ENCODE assay signal across 32 cellular contexts in the genomic region with DNA sequence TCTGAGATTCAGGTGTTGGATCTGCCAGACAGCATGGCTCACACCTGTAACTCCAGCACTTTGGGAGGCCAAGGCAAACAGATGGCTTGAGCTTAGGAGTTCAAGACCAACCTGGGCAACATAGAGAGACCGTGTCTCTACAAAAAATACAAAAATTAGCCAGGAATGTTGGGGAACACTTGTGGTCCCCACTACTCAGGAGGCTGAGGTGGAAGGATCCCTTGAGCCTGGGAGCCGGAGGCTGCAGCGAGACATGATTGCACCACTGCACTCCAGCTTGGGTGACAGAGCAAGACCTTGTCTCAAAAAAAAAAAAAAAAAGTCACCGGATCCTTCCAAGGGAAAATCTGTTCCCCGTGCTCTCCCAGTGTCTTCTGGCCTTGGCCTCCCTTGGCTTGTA.
"Had no signal": no experiment of that assay in that cellular context is flagged by ENCODE, and none has a peak within 500 bp of the region (broad histone marks: within the 10 kb centered on the region; RNA-seq: fewer than 3 reads in every experiment).

No MANE protein-coding gene starts in this region.

- H3K4me3 ChIP-seq: adrenal gland, ascending aorta, body of pancreas, breast epithelium, cardiac muscle cell had no signal

- H3K27ac ChIP-seq: adrenal gland, ascending aorta, body of pancreas, brain microvascular endothelial cell, breast epithelium, cardiac muscle cell had no signal

- H3K4me1 ChIP-seq: adrenal gland, ascending aorta, body of pancreas, breast epithelium had no signal

- H3K36me3 ChIP-seq: adrenal gland, ascending aorta, brain microvascular endothelial cell, breast epithelium, cardiac muscle cell had no signal

- ATAC-seq: activated naive CD4-positive, alpha-beta T cell treated with anti-CD3 and anti-CD28 coated beads, Interleukin-2, amount 50 U/mL, for 72 hours; activated naive CD8-positive, alpha-beta T cell treated with anti-CD3 and anti-CD28 coated beads, Interleukin-2, amount 50 U/mL, for 24 hours; activated T-cell treated with anti-CD3 and anti-CD28 coated beads, Interleukin-2, amount 50 U/mL, for 4 hours; activated T-cell treated with anti-CD3 and anti-CD28 coated beads, Interleukin-2, amount 50 U/mL, for 72 hours; activated T-helper 17 cell treated with anti-CD3 and anti-CD28 coated beads, Interleukin-2, amount 50 U/mL, for 72 hours; body of pancreas had no signal

- H3K27me3 ChIP-seq: adrenal gland, ascending aorta, body of pancreas, brain microvascular endothelial cell, breast epithelium, cardiac muscle cell had no signal

- H3K9me3 ChIP-seq: adrenal gland, ascending aorta, body of pancreas, breast epithelium had no signal

- DNase-seq: activated effector memory CD4-positive, alpha-beta T cell treated with anti-CD3 and anti-CD28 coated beads, Interleukin-2, amount 50 U/mL, for 16 hours; activated effector memory CD4-positive, alpha-beta T cell treated with Interleukin-2 at 50 U/mL for 16 hours; activated gamma-delta T cell; activated gamma-delta T cell treated with Interleukin-2 at 50 U/mL for 16 hours; activated naive CD4-positive, alpha-beta T cell; activated naive CD4-positive, alpha-beta T cell treated with anti-CD3 and anti-CD28 coated beads for 36 hours; activated naive CD4-positive, alpha-beta T cell treated with anti-CD3 and anti-CD28 coated beads, Interleukin-2, amount 10 ng/mL, durations not matched to agents 7 days and 5 days; activated naive CD4-positive, alpha-beta T cell treated with anti-CD3 and anti-CD28 coated beads, Interleukin-2, amount 50 U/mL, for 16 hours; activated naive CD4-positive, alpha-beta T cell treated with Interleukin-2 at 50 U/mL for 16 hours; activated naive CD8-positive, alpha-beta T cell treated with anti-CD3 and anti-CD28 coated beads for 36 hours; activated naive CD8-positive, alpha-beta T cell treated with anti-CD3 and anti-CD28 coated beads, Interleukin-2, amount 10 ng/mL, durations not matched to agents 7 days and 5 days; activated naive CD8-positive, alpha-beta T cell treated with anti-CD3 and anti-CD28 coated beads, Interleukin-2, amount 50 U/mL, for 24 hours; activated T-cell treated with anti-CD3 and anti-CD28 coated beads, Interleukin-2, amount 50 U/mL, for 1 hour; activated T-cell treated with anti-CD3 and anti-CD28 coated beads, Interleukin-2, amount 50 U/mL, for 24 hours; activated T-cell treated with anti-CD3 and anti-CD28 coated beads, Interleukin-2, amount 50 U/mL, for 4 hours; activated T-cell treated with anti-CD3 and anti-CD28 coated beads, Interleukin-2, amount 50 U/mL, for 48 hours; activated T-cell treated with anti-CD3 and anti-CD28 coated beads, Interleukin-2, amount 50 U/mL, for 72 hours; adrenal gland; amniotic stem cell; amygdala; anterior cingulate cortex; aorta; body of pancreas; brain microvascular endothelial cell; caudate nucleus; central memory CD4-positive, alpha-beta T cell; cerebellar nuclear complex had no signal
